ENCODE assay signal across 17 cellular contexts in the genomic region with DNA sequence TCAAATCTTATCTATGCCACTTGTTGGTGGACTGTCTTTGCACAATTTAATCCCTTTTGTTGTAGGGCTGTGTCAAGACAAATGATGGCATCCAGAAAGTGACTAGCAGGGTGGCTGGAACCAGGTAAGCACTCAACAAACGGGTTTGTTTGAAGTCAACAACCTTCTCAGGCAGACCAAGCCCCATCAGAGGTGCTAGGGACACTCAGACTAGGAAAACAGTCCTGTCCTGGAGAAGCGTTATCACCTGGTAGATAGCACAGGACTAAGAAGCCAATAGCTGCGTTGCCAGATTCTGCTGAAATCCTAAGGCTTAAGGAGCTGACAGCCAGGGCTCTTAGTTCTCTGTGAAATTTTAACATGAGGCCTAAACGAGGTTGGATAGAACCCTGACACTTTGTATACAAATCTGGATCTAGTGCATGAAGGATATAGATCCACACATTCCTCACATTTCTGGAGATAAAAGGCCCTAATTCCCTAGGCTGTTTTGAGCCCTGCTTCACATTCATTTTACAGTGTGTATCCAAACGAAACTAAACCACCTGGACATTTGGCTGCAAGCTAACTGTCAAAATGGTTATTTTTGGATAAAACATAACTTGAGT.
DNase-seq lines count a peak whose midpoint lies in the region; ATAC-seq and TF ChIP-seq lines count a peak whose summit lies in the region.
"Had no signal": no experiment of that assay in that cellular context is flagged by ENCODE, and none has a peak within 500 bp of the region (broad histone marks: within the 10 kb centered on the region; RNA-seq: fewer than 3 reads in every experiment).

No MANE protein-coding gene starts in this region.

- H3K4me3 ChIP-seq in cardiac muscle cell (no peak overlapping the region), left ventricle myocardium inferior (no peak overlapping the region), hepatocyte (no peak overlapping the region)
- H3K4me3 ChIP-seq: GM23338 had no signal

- H3K4me3 Mint-ChIP-seq in immature natural killer cell, result no peak overlapping the region
- H3K4me3 Mint-ChIP-seq: CD14-positive monocyte; CD8-positive, alpha-beta T cell; GM23338; IgD-negative memory B cell had no signal

- H3K9me3 ChIP-seq in cardiac muscle cell (ENCODE audit: low read depth), result no peaks in the 10 kb centered on the region
- no peaks in the 10 kb centered on the region for H3K9me3 ChIP-seq in left ventricle myocardium inferior (replicated peaks)
- no peaks in the 10 kb centered on the region for H3K9me3 ChIP-seq in hepatocyte (ENCODE audit: low read depth)

- no peak for ATAC-seq in HG03439 (IDR thresholded peaks at IDR 0.05; ENCODE audit: unreplicated experiment)
- ATAC-seq: CD8-positive, alpha-beta T cell had no signal

- H3K27ac ChIP-seq in cardiac muscle cell, result peak overlapping the region; percentile 81
- no peak overlapping the region for H3K27ac ChIP-seq in left ventricle myocardium inferior (replicated peaks)
- no peak overlapping the region for H3K27ac ChIP-seq in hepatocyte
- H3K27ac ChIP-seq: 22Rv1 had no signal

- no peaks in the 10 kb centered on the region for H4K20me1 ChIP-seq in hepatocyte (ENCODE audit: insufficient read depth, poor library complexity, severe bottlenecking)

- H3K9me3 Mint-ChIP-seq in immature natural killer cell, result peaks cover 0 to 2% (median 0%) of the 10 kb centered on the region in 6 donors
- H3K9me3 Mint-ChIP-seq: CD8-positive, alpha-beta T cell; GM23338 had no signal

- no peaks in the 10 kb centered on the region for H3K36me3 Mint-ChIP-seq in immature natural killer cell
- H3K36me3 Mint-ChIP-seq: CD14-positive monocyte; CD8-positive, alpha-beta T cell; IgD-negative memory B cell had no signal

- H3K4me2 ChIP-seq in hepatocyte, result peak overlapping the region; percentile 8
- H3K4me2 ChIP-seq: GM23338 had no signal

- peaks cover 49% of the 10 kb centered on the region for H3K4me1 ChIP-seq in cardiac muscle cell (ENCODE audit: low read depth)
- H3K4me1 ChIP-seq in left ventricle myocardium inferior, result peaks cover 54% of the 10 kb centered on the region
- peaks cover 12% of the 10 kb centered on the region for H3K4me1 ChIP-seq in hepatocyte (ENCODE audit: insufficient read depth)

- no peak overlapping the region for H2AFZ ChIP-seq in hepatocyte
- H2AFZ ChIP-seq: GM23338 had no signal

- peaks cover 14% of the 10 kb centered on the region for H3K79me2 ChIP-seq in hepatocyte

- intact Hi-C loops in left ventricle myocardium inferior (cut with micrococcal nuclease), result no loop called here

- WGBS in hepatocyte (ENCODE audit: low lambda C conversion rate, missing lambda C conversion rate), result 29% methylated on average over 5 of the region's 5 CpGs

- H3K27me3 Mint-ChIP-seq in immature natural killer cell (ENCODE audit: low read depth in 3 of 3), result peaks cover 0 to 5% (median 0%) of the 10 kb centered on the region in 3 donors

- DNase-seq in cardiac muscle cell (ENCODE audit: low read depth in 1 of 2, low spot score in 1 of 2) (no peak), left ventricle myocardium inferior (no peak), cerebellar cortex (ENCODE audit: low spot score) (peak; percentile 5), hepatocyte (ENCODE audit: low spot score) (no peak), immature natural killer cell (no peak), NOMO-1 treated with dmso at 0.1 percent for 144 hours (lab: John Stamatoyannopoulos, UW; ENCODE audit: unreplicated experiment) (no peak), NCI-H2196 (lab: John Stamatoyannopoulos, UW; ENCODE audit: unreplicated experiment) (no peak)
- DNase-seq: CD8-positive, alpha-beta T cell; COR-L47; DMS153; DMS79 treated with DMSO at 0.1 percent for 48 hours; H7 had no signal

- H3K27ac Mint-ChIP-seq in immature natural killer cell, result no peak overlapping the region
- H3K27ac Mint-ChIP-seq: CD14-positive monocyte; CD8-positive, alpha-beta T cell; GM23338; IgD-negative memory B cell had no signal

- H3K36me3 ChIP-seq in cardiac muscle cell (no peaks in the 10 kb centered on the region), left ventricle myocardium inferior (no peaks in the 10 kb centered on the region), hepatocyte (replicated peaks; ENCODE audit: insufficient read depth, low read depth) (no peaks in the 10 kb centered on the region)

- H3K27me3 ChIP-seq in cardiac muscle cell (no peaks in the 10 kb centered on the region), left ventricle myocardium inferior (ENCODE audit: low read depth) (no peaks in the 10 kb centered on the region), hepatocyte (no peaks in the 10 kb centered on the region)

- H3K4me1 Mint-ChIP-seq in immature natural killer cell, result no peaks in the 10 kb centered on the region
- H3K4me1 Mint-ChIP-seq: CD14-positive monocyte, IgD-negative memory B cell had no signal

- no peaks in the 10 kb centered on the region for H3K9me2 ChIP-seq in hepatocyte (replicated peaks; ENCODE audit: insufficient read depth)

- TF ChIP-seq CTCF in cardiac muscle cell (IDR thresholded peaks at IDR 0.05; ENCODE audit: low read depth, low read length), result no peak
- no peak for TF ChIP-seq CTCF in left ventricle myocardium inferior (IDR thresholded peaks at IDR 0.05; ENCODE audit: borderline replicate concordance)
- TF ChIP-seq CTCF in hepatocyte (IDR thresholded peaks at IDR 0.05; ENCODE audit: poor library complexity), result no peak
